In genomic region chr14:69631509-69631908, GRCh38 we compare ENCODE assay signal across 18 cellular contexts. TPM values are rescaled to one million over a fixed set of nuclear protein-coding genes. Genes with fewer than 3 reads are reported as not detected.
DNase-seq lines count a peak whose midpoint lies in the region; ATAC-seq and TF ChIP-seq lines count a peak whose summit lies in the region.
"Had no signal": no experiment of that assay in that cellular context is flagged by ENCODE, and none has a peak within 500 bp of the region (broad histone marks: within the 10 kb centered on the region; RNA-seq: fewer than 3 reads in every experiment).

No MANE protein-coding gene starts in this region.

- peaks cover 100% of the 10 kb centered on the region for H3K79me2 ChIP-seq in Loucy (ENCODE audit: insufficient read depth, low read length)

- no peaks in the 10 kb centered on the region for H3K36me3 Mint-ChIP-seq in CD8-positive, alpha-beta T cell
- H3K36me3 Mint-ChIP-seq in endodermal cell (ENCODE audit: low read depth) = no peaks in the 10 kb centered on the region
- H3K36me3 Mint-ChIP-seq in osteocyte (ENCODE audit: unreplicated experiment) = no peaks in the 10 kb centered on the region

- peak overlapping the region; percentile 4 for H3K4me2 ChIP-seq in Loucy (ENCODE audit: low read depth, low read length, poor library complexity, severe bottlenecking)

- H3K9ac ChIP-seq in Loucy (ENCODE audit: low read depth, low read length, poor library complexity, severe bottlenecking) (no peak overlapping the region), endodermal cell (ENCODE audit: extremely low read depth, low read length, poor library complexity, severe bottlenecking) (no peak overlapping the region)

- CTCF ChIA-PET in CD8-positive, alpha-beta T cell (lab: Charles Lee) = no interaction called here

- H3K36me3 ChIP-seq in CD8-positive, alpha-beta T cell (ENCODE audit: insufficient read depth, low read length) = no peaks in the 10 kb centered on the region
- H3K36me3 ChIP-seq in Loucy (ENCODE audit: insufficient read depth, low read length) = peaks cover 6% of the 10 kb centered on the region; the same call in 1 of the 2 replicates
- no peaks in the 10 kb centered on the region for H3K36me3 ChIP-seq in endodermal cell (ENCODE audit: control insufficient read depth, insufficient read depth, low read length)
- H3K36me3 ChIP-seq: gastroesophageal sphincter had no signal

- H3F3A ChIP-seq in Loucy (ENCODE audit: low read depth) = peaks cover 1% of the 10 kb centered on the region; the same call in 1 of the 2 replicates

- H2AFZ ChIP-seq in Loucy (ENCODE audit: low read length) = no peak overlapping the region

- peaks cover 90% of the 10 kb centered on the region for H3K4me1 Mint-ChIP-seq in CD8-positive, alpha-beta T cell (ENCODE audit: low read depth)
- peaks cover 52% of the 10 kb centered on the region for H3K4me1 Mint-ChIP-seq in endodermal cell
- H3K4me1 Mint-ChIP-seq in osteocyte (ENCODE audit: unreplicated experiment) = peaks cover 65% of the 10 kb centered on the region

- H3K27me3 Mint-ChIP-seq in CD8-positive, alpha-beta T cell (ENCODE audit: low read depth) = no peaks in the 10 kb centered on the region
- no peaks in the 10 kb centered on the region for H3K27me3 Mint-ChIP-seq in endodermal cell (ENCODE audit: insufficient read depth)
- H3K27me3 Mint-ChIP-seq in osteocyte (ENCODE audit: unreplicated experiment) = no peaks in the 10 kb centered on the region

- no peaks in the 10 kb centered on the region for H3K9me3 Mint-ChIP-seq in CD8-positive, alpha-beta T cell
- no peaks in the 10 kb centered on the region for H3K9me3 Mint-ChIP-seq in endodermal cell
- H3K9me3 Mint-ChIP-seq in osteocyte (ENCODE audit: unreplicated experiment) = no peaks in the 10 kb centered on the region

- no peak for ATAC-seq in CD8-positive, alpha-beta T cell
- ATAC-seq in HG02642 (IDR thresholded peaks at IDR 0.05; ENCODE audit: poor library complexity, unreplicated experiment) (no peak), GM21717 (IDR thresholded peaks at IDR 0.05; ENCODE audit: unreplicated experiment) (no peak)
- ATAC-seq: gastroesophageal sphincter had no signal

- POLR2A ChIA-PET in CD8-positive, alpha-beta T cell (lab: Charles Lee) = no interaction called here

- H3K9me3 ChIP-seq in CD8-positive, alpha-beta T cell (ENCODE audit: low read length) = no peaks in the 10 kb centered on the region
- H3K9me3 ChIP-seq in Loucy (ENCODE audit: insufficient read depth, low read depth, low read length) = no peaks in the 10 kb centered on the region
- no peaks in the 10 kb centered on the region for H3K9me3 ChIP-seq in endodermal cell (ENCODE audit: control insufficient read depth, low read length)
- H3K9me3 ChIP-seq: gastroesophageal sphincter had no signal

- H3K27me3 ChIP-seq in CD8-positive, alpha-beta T cell (ENCODE audit: insufficient read depth, low read length) = no peaks in the 10 kb centered on the region
- H3K27me3 ChIP-seq in Loucy (ENCODE audit: insufficient read depth, low read length, poor library complexity, severe bottlenecking) (no peaks in the 10 kb centered on the region), endodermal cell (ENCODE audit: control insufficient read depth, insufficient read depth, low read length, poor library complexity, severe bottlenecking) (no peaks in the 10 kb centered on the region)
- H3K27me3 ChIP-seq: gastroesophageal sphincter had no signal

- H3K27ac ChIP-seq in CD8-positive, alpha-beta T cell (ENCODE audit: low read depth, low read length) = no peak overlapping the region
- no peak overlapping the region for H3K27ac ChIP-seq in endodermal cell (ENCODE audit: low read depth, low read length)
- H3K27ac ChIP-seq: gastroesophageal sphincter had no signal

- 71 to 72% methylated on average over 3 to 4 of the region's 4 CpGs for WGBS in endodermal cell (ENCODE audit: insufficient coverage in 1 of 2, insufficient read length in 1 of 2), 2 experiments

- H4K20me1 ChIP-seq in Loucy (ENCODE audit: insufficient read depth, low read length, poor library complexity, severe bottlenecking) = peaks cover 20% of the 10 kb centered on the region

- DNase-seq in CD8-positive, alpha-beta T cell = no peak
- DNase-seq in endodermal cell (no peak), osteocyte (ENCODE audit: extremely low spot score, unreplicated experiment) (no peak), posterior vena cava (ENCODE audit: low spot score) (no peak), NCI-H2196 (lab: John Stamatoyannopoulos, UW; ENCODE audit: unreplicated experiment) (no peak)
- DNase-seq: activated CD4-positive, alpha-beta T cell treated with anti-CD3 and anti-CD28 coated beads for 1 hour; activated T-cell treated with anti-CD3 and anti-CD28 coated beads for 4 hours; NCI-H1930; NCI-H526 treated with DMSO at 0.1 percent for 48 hours; T-helper 1 cell had no signal

- peak overlapping the region; percentile 9 for H3K27ac Mint-ChIP-seq in CD8-positive, alpha-beta T cell
- H3K27ac Mint-ChIP-seq in endodermal cell (peak overlapping the region; percentile 36), osteocyte (ENCODE audit: unreplicated experiment) (peak overlapping the region; percentile 35)

- no peaks in the 10 kb centered on the region for H3K9me2 ChIP-seq in Loucy (replicated peaks; ENCODE audit: low read depth, low read length)

- intact Hi-C loops in CD8-positive, alpha-beta T cell (cut with DNase I, micrococcal nuclease) = no loop called here
- intact Hi-C loops in posterior vena cava (cut with DNase I) = no loop called here

- H3K4me1 ChIP-seq in CD8-positive, alpha-beta T cell (ENCODE audit: insufficient read depth, low read length) = peaks cover 62% of the 10 kb centered on the region
- H3K4me1 ChIP-seq in Loucy (ENCODE audit: insufficient read depth, low read length, poor library complexity, severe bottlenecking) = peaks cover 80% of the 10 kb centered on the region
- H3K4me1 ChIP-seq in endodermal cell (ENCODE audit: control insufficient read depth, insufficient read depth, low read length) = peaks cover 14% of the 10 kb centered on the region

- H3K4me3 Mint-ChIP-seq in CD8-positive, alpha-beta T cell = no peak overlapping the region
- H3K4me3 Mint-ChIP-seq in endodermal cell (no peak overlapping the region), osteocyte (ENCODE audit: unreplicated experiment) (no peak overlapping the region)

- no peak overlapping the region for H3K4me3 ChIP-seq in CD8-positive, alpha-beta T cell (ENCODE audit: low read depth, low read length)
- H3K4me3 ChIP-seq in Loucy (ENCODE audit: low read length, poor library complexity, severe bottlenecking) (no peak overlapping the region), endodermal cell (ENCODE audit: low read length) (no peak overlapping the region)
- H3K4me3 ChIP-seq: gastroesophageal sphincter had no signal

- no peak for TF ChIP-seq CTCF in CD8-positive, alpha-beta T cell (IDR thresholded peaks at IDR 0.05)
- TF ChIP-seq CTCF in Loucy (conservative IDR thresholded peaks at IDR 0.05; ENCODE audit: low read length) = no peak
- no peak for TF ChIP-seq CTCF in endodermal cell (conservative IDR thresholded peaks at IDR 0.05)
- TF ChIP-seq CTCF in osteocyte (IDR thresholded peaks at IDR 0.05) = no peak

RNA-seq across cellular contexts. Expression of gene SUSD6, which starts 20.1 kb away (rescaled TPM):
- 10 to 100 TPM; 86.4 to 92.2 TPM for total RNA-seq in CD8-positive, alpha-beta T cell
- total RNA-seq in endodermal cell (1 to 10 TPM; 5.7 to 5.9 TPM), osteocyte (30.6 and 31.2 TPM in 2 replicates), posterior vena cava (10 to 100 TPM; 35.1 to 43.8 TPM)
- polyA plus RNA-seq in endodermal cell (2013, experiment 1 of 2) = 10.2 TPM
- polyA plus RNA-seq in endodermal cell (2013, experiment 2 of 2) = 8.1 TPM

RNA-seq across cellular contexts. Expression of gene CCDC177, which starts 56.8 kb away (rescaled TPM):
- total RNA-seq in CD8-positive, alpha-beta T cell = not detected
- total RNA-seq in endodermal cell (1 to 10 TPM; 4.0 to 5.8 TPM), osteocyte (not detected in 2 replicates), posterior vena cava (not detected)
- 3.3 TPM for polyA plus RNA-seq in endodermal cell (2013, experiment 1 of 2)
- polyA plus RNA-seq in endodermal cell (2013, experiment 2 of 2) = 3.1 TPM
- total RNA-seq: gastroesophageal sphincter, LHCN-M2, osteoblast, RPMI7951, subcutaneous adipose tissue had no signal
